Comparison of ENCODE assay signal across 8 cellular contexts in the genomic region with DNA sequence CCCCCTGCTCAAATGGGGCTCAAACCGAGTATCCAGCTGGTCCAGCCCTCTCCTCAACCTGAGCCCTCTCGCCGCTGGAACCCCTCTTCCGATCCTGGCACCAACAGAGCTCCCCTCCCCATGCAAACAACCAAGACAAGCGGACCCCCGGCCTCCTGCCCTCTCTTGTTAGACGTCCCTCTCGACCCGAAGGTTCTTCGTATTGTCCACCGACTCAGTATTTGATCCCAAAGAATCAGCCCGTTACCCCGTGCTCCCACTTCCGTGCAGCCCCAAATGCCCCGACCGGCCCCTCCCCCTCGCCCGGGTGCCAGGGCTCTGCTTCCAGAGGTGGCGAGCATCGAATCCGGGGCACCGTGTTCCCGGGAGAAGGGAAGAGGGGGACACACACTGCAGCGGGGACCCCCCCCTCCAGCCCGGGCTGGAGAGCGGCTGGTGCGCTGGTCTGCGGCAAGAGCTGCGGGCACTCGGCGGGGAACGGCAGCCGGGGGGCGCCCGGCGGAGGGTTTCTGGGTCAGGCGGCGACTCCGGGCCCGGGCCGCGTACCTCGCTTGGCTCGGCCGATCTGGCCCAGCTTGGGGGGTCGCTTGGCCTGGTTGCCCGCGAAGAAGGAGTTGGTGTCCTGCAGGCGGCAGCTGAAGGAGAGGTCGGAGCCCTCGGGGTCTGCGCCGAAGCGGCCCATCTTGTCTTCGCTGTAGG. TPM values are rescaled to one million over a fixed set of nuclear protein-coding genes. Genes with fewer than 3 reads are reported as not detected.
DNase-seq lines count a peak whose midpoint lies in the region; ATAC-seq and TF ChIP-seq lines count a peak whose summit lies in the region.

No MANE protein-coding gene starts in this region.

- peak overlapping the region; percentile 36 for H3K27ac Mint-ChIP-seq in T-helper 1 cell treated with Interleukin-12 subunit alpha and Interleukin-12 subunit beta and Interleukin-4 antibody, amounts not matched to agents 30 μg/mL and 1 μg/mL, for 36 hours

- H3K9me3 Mint-ChIP-seq in T-helper 1 cell treated with Interleukin-12 subunit alpha and Interleukin-12 subunit beta and Interleukin-4 antibody, amounts not matched to agents 30 μg/mL and 1 μg/mL, for 36 hours, result no peaks in the 10 kb centered on the region

- H3K27ac ChIP-seq in esophagus (ENCODE audit: low read depth in 2 of 2, low read length in 1 of 2), result no peak overlapping the region

- H3K4me3 Mint-ChIP-seq in T-helper 1 cell treated with Interleukin-12 subunit alpha and Interleukin-12 subunit beta and Interleukin-4 antibody, amounts not matched to agents 30 μg/mL and 1 μg/mL, for 36 hours, result peak overlapping the region; percentile 81

- H3K4me1 Mint-ChIP-seq in T-helper 1 cell treated with Interleukin-12 subunit alpha and Interleukin-12 subunit beta and Interleukin-4 antibody, amounts not matched to agents 30 μg/mL and 1 μg/mL, for 36 hours (ENCODE audit: low read depth), result peaks cover 17% of the 10 kb centered on the region

- H3K4me1 ChIP-seq in esophagus (ENCODE audit: control insufficient read depth in 2 of 2, insufficient read depth in 2 of 2, low read length in 1 of 2), result peaks cover 17 to 21% of the 10 kb centered on the region in 2 donors
- peaks cover 19% of the 10 kb centered on the region for H3K4me1 ChIP-seq in skeletal muscle satellite cell (ENCODE audit: control insufficient read depth, insufficient read depth, low read length)

- H3K4me2 ChIP-seq in skeletal muscle satellite cell (ENCODE audit: low read length), result peak overlapping the region; percentile 80

- H3K36me3 ChIP-seq in esophagus (ENCODE audit: control insufficient read depth in 2 of 2, insufficient read depth in 2 of 2, low read length in 1 of 2) (no peaks in the 10 kb centered on the region), skeletal muscle satellite cell (ENCODE audit: insufficient read depth, low read length) (no peaks in the 10 kb centered on the region)

- H3K27me3 ChIP-seq in esophagus (ENCODE audit: control insufficient read depth in 1 of 2, insufficient read depth in 2 of 2, low read length in 2 of 2), result peaks cover 0 to 13% of the 10 kb centered on the region in 2 donors
- H3K27me3 ChIP-seq in skeletal muscle satellite cell (ENCODE audit: control insufficient read depth, insufficient read depth, low read length), result peaks cover 26% of the 10 kb centered on the region

- in situ Hi-C loops in GM13977 (cut with MboI; ENCODE audit: low pct_unique_long_range_greater_than_20kb, low sequenced_read_pairs, unreplicated experiment), result no loop called here

- H3K9ac ChIP-seq in skeletal muscle satellite cell (ENCODE audit: low read depth, low read length), result no peak overlapping the region

- peaks cover 5% of the 10 kb centered on the region for H3K36me3 Mint-ChIP-seq in T-helper 1 cell treated with Interleukin-12 subunit alpha and Interleukin-12 subunit beta and Interleukin-4 antibody, amounts not matched to agents 30 μg/mL and 1 μg/mL, for 36 hours (ENCODE audit: low read depth)

- TF ChIP-seq CTCF in GM13977 (IDR thresholded peaks at IDR 0.05; ENCODE audit: extremely low read depth, insufficient read depth, missing control alignments), result no peak

- no peaks in the 10 kb centered on the region for H3K9me3 ChIP-seq in esophagus (ENCODE audit: control insufficient read depth in 2 of 2, insufficient read depth in 1 of 2, low read depth in 1 of 2, low read length in 1 of 2)
- no peaks in the 10 kb centered on the region for H3K9me3 ChIP-seq in skeletal muscle satellite cell (replicated peaks; ENCODE audit: low read length)

- whole genome bisulfite sequencing in esophagus, 2 donors, result 2 to 3% methylated on average over 50 to 55 of the region's 55 CpGs

- H3K27me3 Mint-ChIP-seq in T-helper 1 cell treated with Interleukin-12 subunit alpha and Interleukin-12 subunit beta and Interleukin-4 antibody, amounts not matched to agents 30 μg/mL and 1 μg/mL, for 36 hours (ENCODE audit: low read depth), result peaks cover 40% of the 10 kb centered on the region

- ATAC-seq in HG03460 (IDR thresholded peaks at IDR 0.05; ENCODE audit: unreplicated experiment), result no peak

- H3K4me3 ChIP-seq in esophagus (ENCODE audit: low read depth in 1 of 2, low read length in 2 of 2), result peak overlapping the region; percentile 22 to 57
- peak overlapping the region; percentile 65 for H3K4me3 ChIP-seq in skeletal muscle satellite cell (ENCODE audit: low read length)

- DNase-seq in T-helper 1 cell, result no peak
- DNase-seq in SK-N-DZ (ENCODE audit: low spot score), result peak; percentile 39
- no peak for DNase-seq in GM13977 (ENCODE audit: low spot score)
- no peak for DNase-seq in activated CD4-positive, alpha-beta T cell treated with anti-CD3 and anti-CD28 coated beads for 4 hours

RNA-seq across cellular contexts. Expression of a gene that starts 0.6 kb away (rescaled TPM):
- 3.4 and 3.9 TPM in 2 replicates for polyA plus RNA-seq in SK-N-DZ (2014; cell fraction: cytosol; rRNA removed)
- 0.60 and 1.1 TPM in 2 replicates for polyA plus RNA-seq in SK-N-DZ (2014; cell fraction: nucleus; rRNA removed)
- polyA plus RNA-seq in esophagus, result under 1 TPM; 0.06 to 0.12 TPM
- total RNA-seq in skeletal muscle satellite cell (2012; rRNA removed), result not detected in 2 replicates

RNA-seq across cellular contexts. Expression of a gene that starts 11.2 kb away (rescaled TPM):
- polyA plus RNA-seq in SK-N-DZ (2014; cell fraction: cytosol; rRNA removed), result 21.0 and 21.2 TPM in 2 replicates
- 11.0 and 12.2 TPM in 2 replicates for polyA plus RNA-seq in SK-N-DZ (2014; cell fraction: nucleus; rRNA removed)
- 1 to 10 TPM; 3.5 to 8.6 TPM for polyA plus RNA-seq in esophagus
- total RNA-seq in skeletal muscle satellite cell (2012; rRNA removed), result 6.3 and 7.1 TPM in 2 replicates

RNA-seq across cellular contexts. Expression of a gene that starts 12.0 kb away (rescaled TPM):
- polyA plus RNA-seq in SK-N-DZ (2014; cell fraction: cytosol; rRNA removed), result 108 and 118 TPM in 2 replicates
- 87.2 and 130 TPM in 2 replicates for polyA plus RNA-seq in SK-N-DZ (2014; cell fraction: nucleus; rRNA removed)
- polyA plus RNA-seq in esophagus, result 10 to 100 TPM; 16.4 to 31.0 TPM
- total RNA-seq in skeletal muscle satellite cell (2012; rRNA removed), result 63.4 and 76.4 TPM in 2 replicates

RNA-seq across cellular contexts. Expression of a gene that starts 15.1 kb away (rescaled TPM):
- 0.10 and 0.14 TPM in 2 replicates for polyA plus RNA-seq in SK-N-DZ (2014; cell fraction: cytosol; rRNA removed)
- polyA plus RNA-seq in SK-N-DZ (2014; cell fraction: nucleus; rRNA removed), result 2.0 and 3.1 TPM in 2 replicates
- polyA plus RNA-seq in esophagus, result not detected
- total RNA-seq in skeletal muscle satellite cell (2012; rRNA removed), result not detected in 2 replicates

RNA-seq across cellular contexts. Expression of a gene that starts 31.3 kb away (rescaled TPM):
- polyA plus RNA-seq in SK-N-DZ (2014; cell fraction: cytosol; rRNA removed), result 11.3 and 11.7 TPM in 2 replicates
- polyA plus RNA-seq in SK-N-DZ (2014; cell fraction: nucleus; rRNA removed), result 60.4 and 113 TPM in 2 replicates
- under 1 TPM; 0.02 to 0.04 TPM for polyA plus RNA-seq in esophagus
- not detected in 2 replicates for total RNA-seq in skeletal muscle satellite cell (2012; rRNA removed)
